ENCODE assay signal across 10 cellular contexts in genomic region chr14:101559624-101560533, GRCh38. TPM values are rescaled to one million over a fixed set of nuclear protein-coding genes. Genes with fewer than 3 reads are reported as not detected.
DNase-seq lines count a peak whose midpoint lies in the region; ATAC-seq, FAIRE-seq and TF ChIP-seq lines count a peak whose summit lies in the region.
"Had no signal": no experiment of that assay in that cellular context is flagged by ENCODE, and none has a peak within 500 bp of the region (broad histone marks: within the 10 kb centered on the region; RNA-seq: fewer than 3 reads in every experiment).

No MANE protein-coding gene starts in this region.

- H3K4me3 ChIP-seq in HUES48 (ENCODE audit: low read depth, low read length) (peak overlapping the region; percentile 53), cardiac fibroblast (replicated peaks in 1 of 2; ENCODE audit: low read depth in 2 of 2, low read length in 2 of 2) (no peak overlapping the region), kidney (ENCODE audit: low read length in 2 of 2) (peak overlapping the region in 1 of 2 donors; percentile 35)

- no peak overlapping the region for H3K9ac ChIP-seq in HUES48 (ENCODE audit: low read depth, low read length)
- H3K9ac ChIP-seq in kidney (ENCODE audit: low read length in 2 of 2), result no peak overlapping the region

- H3K9me3 Mint-ChIP-seq in stimulated activated memory B cell treated with anti-CD40 and anti-IgM and Interleukin-4, amounts not matched to agents 10 μg/mL and 1 μg/mL and 100 μg/mL, for 72 hours, result peaks cover 7% of the 10 kb centered on the region

- FAIRE-seq in kidney (lab: Jason Lieb, UNC), result no peak

- no peak overlapping the region for H3K4me3 Mint-ChIP-seq in stimulated activated memory B cell treated with anti-CD40 and anti-IgM and Interleukin-4, amounts not matched to agents 10 μg/mL and 1 μg/mL and 100 μg/mL, for 72 hours

- H3K27me3 Mint-ChIP-seq in stimulated activated memory B cell treated with anti-CD40 and anti-IgM and Interleukin-4, amounts not matched to agents 10 μg/mL and 1 μg/mL and 100 μg/mL, for 72 hours, result peaks cover 77% of the 10 kb centered on the region

- H3K4me1 ChIP-seq in HUES48 (ENCODE audit: control insufficient read depth, insufficient read depth, low read length), result 0 out of 2 replicates have a peak, but pooled peaks cover 12% of the 10 kb centered on the region
- no peaks in the 10 kb centered on the region for H3K4me1 ChIP-seq in kidney (ENCODE audit: control insufficient read depth in 1 of 2, insufficient read depth in 1 of 2, low read depth in 1 of 2, low read length in 2 of 2)

- peaks cover 5% of the 10 kb centered on the region for H3K36me3 Mint-ChIP-seq in stimulated activated memory B cell treated with anti-CD40 and anti-IgM and Interleukin-4, amounts not matched to agents 10 μg/mL and 1 μg/mL and 100 μg/mL, for 72 hours

- H3K27ac ChIP-seq in HUES48 (ENCODE audit: low read depth, low read length), result no peak overlapping the region
- no peak overlapping the region for H3K27ac ChIP-seq in kidney (ENCODE audit: low read depth in 2 of 2, low read length in 2 of 2)

- H3K36me3 ChIP-seq in HUES48 (ENCODE audit: control insufficient read depth, insufficient read depth, low read length), result no peaks in the 10 kb centered on the region
- H3K36me3 ChIP-seq in kidney (ENCODE audit: control insufficient read depth in 1 of 2, insufficient read depth in 2 of 2, low read length in 2 of 2), result no peaks in the 10 kb centered on the region

- peaks cover 93% of the 10 kb centered on the region for H3K27me3 ChIP-seq in HUES48 (ENCODE audit: control insufficient read depth, insufficient read depth, low read length)

- intact Hi-C loops in kidney (cut with DNase I), result no loop called here

- H3K9me3 ChIP-seq in HUES48 (ENCODE audit: control insufficient read depth, insufficient read depth, low read length) (peaks cover 12% of the 10 kb centered on the region), kidney (ENCODE audit: control insufficient read depth in 1 of 2, low read length in 2 of 2) (peaks cover 0 to 7% of the 10 kb centered on the region in 2 donors)

- TF ChIP-seq CTCF in cardiac fibroblast (IDR thresholded peaks at IDR 0.05; ENCODE audit: low read depth, low read length), result no peak
- TF ChIP-seq CTCF in kidney (IDR thresholded peaks at IDR 0.05; ENCODE audit: borderline replicate concordance, extremely low read depth, insufficient read depth), result no peak

- no peak overlapping the region for H3K27ac Mint-ChIP-seq in stimulated activated memory B cell treated with anti-CD40 and anti-IgM and Interleukin-4, amounts not matched to agents 10 μg/mL and 1 μg/mL and 100 μg/mL, for 72 hours

- ATAC-seq in stimulated activated memory B cell treated with anti-CD40 and anti-IgM and Interleukin-4, amounts not matched to agents 10 μg/mL and 1 μg/mL and 100 μg/mL, for 72 hours, result peak; percentile 14
- ATAC-seq in HG02763 (IDR thresholded peaks at IDR 0.05; ENCODE audit: unreplicated experiment) (no peak), HG02678 (IDR thresholded peaks at IDR 0.05; ENCODE audit: unreplicated experiment) (no peak), GM19023 (IDR thresholded peaks at IDR 0.05; ENCODE audit: unreplicated experiment) (no peak)

- DNase-seq in cardiac fibroblast (ENCODE audit: low read depth in 2 of 2) (peak; percentile 8 to 23), kidney (peak; percentile 80), AML-193 (lab: John Stamatoyannopoulos, UW) (no peak)

- peaks cover under 1% of the 10 kb centered on the region for H3K4me1 Mint-ChIP-seq in stimulated activated memory B cell treated with anti-CD40 and anti-IgM and Interleukin-4, amounts not matched to agents 10 μg/mL and 1 μg/mL and 100 μg/mL, for 72 hours

RNA-seq across cellular contexts. Expression of gene DIO3, which starts 1.4 kb away (rescaled TPM):
- 0.94 TPM for total RNA-seq in kidney
- 0.17 TPM for polyA plus RNA-seq in kidney (ENCODE audit: insufficient read depth, low read depth, low replicate concordance)
- total RNA-seq: activated CD8-positive, alpha-beta memory T cell treated with anti-CD3 and anti-CD28 coated beads for 36 hours; epithelial cell of proximal tubule had no signal

Comparison
In these comparisons a context has a peak if more than half of its experiments do, and no peak if none do; other contexts are left out.
1. DNase-seq: peak in cardiac fibroblast (2 of 2) and kidney (single experiment); none in AML-193 (0 of 2).